In the genomic region with DNA sequence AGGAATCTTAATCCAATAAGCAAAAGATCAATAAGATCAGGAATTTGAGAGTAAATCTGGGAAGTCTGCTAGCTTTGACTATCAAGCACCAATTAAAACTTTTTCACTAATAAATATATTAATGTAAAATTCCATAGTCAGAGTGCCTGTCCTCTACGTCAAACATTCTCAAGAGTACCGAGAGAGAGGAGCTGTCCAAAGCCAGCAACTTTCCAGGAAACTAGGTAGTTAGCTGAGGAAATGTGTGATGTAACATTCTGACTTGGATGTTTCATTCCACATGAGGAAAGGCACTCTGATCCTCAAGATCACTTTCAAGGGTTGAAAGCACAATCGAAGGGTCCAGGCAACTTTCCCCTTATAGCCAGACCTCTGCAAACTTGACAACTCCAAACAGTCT, we compare ENCODE assay signal across 28 cellular contexts.
"Had no signal": no experiment of that assay in that cellular context is flagged by ENCODE, and none has a peak within 500 bp of the region (broad histone marks: within the 10 kb centered on the region; RNA-seq: fewer than 3 reads in every experiment).

No MANE protein-coding gene starts in this region.

- H3K27ac Mint-ChIP-seq: activated CD8-positive, alpha-beta T cell treated with anti-CD3 and anti-CD28 coated beads for 36 hours; activated naive CD4-positive, alpha-beta T cell treated with anti-CD3 and anti-CD28 coated beads, Interleukin-2, amount 10 ng/mL, durations not matched to agents 7 days and 5 days; activated naive CD8-positive, alpha-beta T cell treated with anti-CD3 and anti-CD28 coated beads for 36 hours; activated T-cell treated with anti-CD3 and anti-CD28 coated beads, Interleukin-2, amount 50 U/mL, for 72 hours; activated T-helper 2 cell treated with anti-CD3 and anti-CD28 coated beads, Interferon-gamma antibody, Interleukin-2, Interleukin-4, amounts not matched to agents 10 μg/mL and 5 μg/mL and 100 μg/mL, durations not matched to agents 14 hours and 24 hours and 36 hours; T-helper 1 cell treated with Interleukin-12 subunit alpha and Interleukin-12 subunit beta and Interleukin-4 antibody, amounts not matched to agents 30 μg/mL and 1 μg/mL, for 36 hours had no signal

- H3K27me3 ChIP-seq: Peyer's patch, SJCRH30 had no signal

- H3K4me1 ChIP-seq: Peyer's patch, SJCRH30 had no signal

- H3K4me3 Mint-ChIP-seq: activated CD8-positive, alpha-beta T cell treated with anti-CD3 and anti-CD28 coated beads for 36 hours; activated naive CD4-positive, alpha-beta T cell treated with anti-CD3 and anti-CD28 coated beads, Interleukin-2, amount 10 ng/mL, durations not matched to agents 7 days and 5 days; activated naive CD8-positive, alpha-beta T cell treated with anti-CD3 and anti-CD28 coated beads for 36 hours; activated T-cell treated with anti-CD3 and anti-CD28 coated beads, Interleukin-2, amount 50 U/mL, for 72 hours; T-helper 1 cell treated with Interleukin-12 subunit alpha and Interleukin-12 subunit beta and Interleukin-4 antibody, amounts not matched to agents 30 μg/mL and 1 μg/mL, for 36 hours had no signal

- ATAC-seq: activated CD4-positive, CD25-positive, alpha-beta regulatory T cell treated with anti-CD3 and anti-CD28 coated beads, Interleukin-2, amount 50 U/mL, for 24 hours; activated CD8-positive, alpha-beta T cell treated with anti-CD3 and anti-CD28 coated beads for 36 hours; activated T-cell treated with anti-CD3 and anti-CD28 coated beads, Interleukin-2, amount 50 U/mL, for 72 hours had no signal

- H3K27ac ChIP-seq: Peyer's patch, RWPE1, SJCRH30 had no signal

- H3K4me1 Mint-ChIP-seq: activated naive CD4-positive, alpha-beta T cell treated with anti-CD3 and anti-CD28 coated beads, Interleukin-2, amount 10 ng/mL, durations not matched to agents 7 days and 5 days; activated naive CD8-positive, alpha-beta T cell treated with anti-CD3 and anti-CD28 coated beads for 36 hours had no signal

- H3K9me3 Mint-ChIP-seq: activated CD8-positive, alpha-beta T cell treated with anti-CD3 and anti-CD28 coated beads for 36 hours; activated naive CD4-positive, alpha-beta T cell treated with anti-CD3 and anti-CD28 coated beads, Interleukin-2, amount 10 ng/mL, durations not matched to agents 7 days and 5 days; activated naive CD8-positive, alpha-beta T cell treated with anti-CD3 and anti-CD28 coated beads for 36 hours; activated T-cell treated with anti-CD3 and anti-CD28 coated beads, Interleukin-2, amount 50 U/mL, for 72 hours; activated T-helper 2 cell treated with anti-CD3 and anti-CD28 coated beads, Interferon-gamma antibody, Interleukin-2, Interleukin-4, amounts not matched to agents 10 μg/mL and 5 μg/mL and 100 μg/mL, durations not matched to agents 14 hours and 24 hours and 36 hours; T-helper 1 cell treated with Interleukin-12 subunit alpha and Interleukin-12 subunit beta and Interleukin-4 antibody, amounts not matched to agents 30 μg/mL and 1 μg/mL, for 36 hours had no signal

- H3K27me3 Mint-ChIP-seq: activated CD8-positive, alpha-beta T cell treated with anti-CD3 and anti-CD28 coated beads for 36 hours; activated naive CD4-positive, alpha-beta T cell treated with anti-CD3 and anti-CD28 coated beads, Interleukin-2, amount 10 ng/mL, durations not matched to agents 7 days and 5 days; activated naive CD8-positive, alpha-beta T cell treated with anti-CD3 and anti-CD28 coated beads for 36 hours had no signal

- H3K9me3 ChIP-seq: MG63, Peyer's patch, SJCRH30 had no signal

- H3K4me3 ChIP-seq: MG63, Peyer's patch, SJCRH30 had no signal

- H3K36me3 Mint-ChIP-seq: activated naive CD4-positive, alpha-beta T cell treated with anti-CD3 and anti-CD28 coated beads, Interleukin-2, amount 10 ng/mL, durations not matched to agents 7 days and 5 days; activated naive CD8-positive, alpha-beta T cell treated with anti-CD3 and anti-CD28 coated beads for 36 hours had no signal

- DNase-seq: activated CD4-positive, alpha-beta T cell treated with anti-CD3 and anti-CD28 coated beads for 4 hours; activated CD8-positive, alpha-beta memory T cell treated with anti-CD3 and anti-CD28 coated beads, Interleukin-2, amount 50 U/mL, for 4 hours; activated CD8-positive, alpha-beta T cell treated with anti-CD3 and anti-CD28 coated beads for 36 hours; activated gamma-delta T cell treated with Interleukin-2 at 50 U/mL for 16 hours; activated naive CD4-positive, alpha-beta T cell treated with anti-CD3 and anti-CD28 coated beads, Interleukin-2, amount 10 ng/mL, durations not matched to agents 7 days and 5 days; activated naive CD8-positive, alpha-beta T cell treated with anti-CD3 and anti-CD28 coated beads for 36 hours; activated T-cell treated with anti-CD3 and anti-CD28 coated beads, Interleukin-2, amount 50 U/mL, for 72 hours; anterior cingulate cortex; cerebellar nuclear complex; MG63; MV-4-11; NCI-H1092 treated with DMSO at 0.1 percent for 48 hours; NCI-H1436; NCI-H187 treated with DMSO at 0.1 percent for 48 hours; NCI-H2081 treated with DMSO at 0.1 percent for 48 hours; NCI-H2227 treated with DMSO at 0.1 percent for 48 hours; NCI-H446 treated with DMSO at 0.1 percent for 48 hours; NCI-H526; NCI-H774; NK-92 treated with Interleukin-12 subunit alpha and Interleukin-12 subunit beta, amount 100 ng/mL, for 24 hours; OCI-M1; Peyer's patch; Right ventricle myocardium superior; SJCRH30 had no signal

- H3K36me3 ChIP-seq: MG63, Peyer's patch, SJCRH30 had no signal
